32 cellular contexts compared by ENCODE assay signal in genomic region chr1:29943034-29943433, GRCh38.
"Had no signal": no experiment of that assay in that cellular context is flagged by ENCODE, and none has a peak within 500 bp of the region (broad histone marks: within the 10 kb centered on the region; RNA-seq: fewer than 3 reads in every experiment).

No MANE protein-coding gene starts in this region.

- H3K4me3 ChIP-seq: adrenal gland, body of pancreas, breast epithelium, cardiac muscle cell had no signal

- H3K27me3 ChIP-seq: adrenal gland, body of pancreas, brain microvascular endothelial cell, cardiac muscle cell had no signal

- FAIRE-seq: astrocyte, TTC549 had no signal

- H3K36me3 ChIP-seq: adrenal gland, brain microvascular endothelial cell, breast epithelium, cardiac muscle cell had no signal

- DNase-seq: activated B cell treated with CpG ODN at 0.5 μM for 24 hours; activated CD4-positive, alpha-beta memory T cell treated with anti-CD3 and anti-CD28 coated beads for 36 hours; activated CD4-positive, alpha-beta T cell treated with anti-CD3 and anti-CD28 coated beads for 4 hours; activated CD4-positive, alpha-beta T cell treated with anti-CD3 and anti-CD28 coated beads, Interleukin-2, amount 10 ng/mL, durations not matched to agents 24 days and 14 days; activated CD4-positive, alpha-beta T cell treated with anti-CD3 and anti-CD28 coated beads, Interleukin-2, amount 50 U/mL, for 1 hour; activated CD4-positive, alpha-beta T cell treated with anti-CD3 and anti-CD28 coated beads, Interleukin-2, amount 50 U/mL, for 4 hours; activated CD4-positive, CD25-positive, alpha-beta regulatory T cell treated with anti-CD3 and anti-CD28 coated beads, Interleukin-2, amount 50 U/mL, for 72 hours; activated CD8-positive, alpha-beta memory T cell treated with anti-CD3 and anti-CD28 coated beads, Interleukin-2, amount 50 U/mL, for 4 hours; activated CD8-positive, alpha-beta T cell treated with anti-CD3 and anti-CD28 coated beads for 36 hours; activated effector memory CD4-positive, alpha-beta T cell treated with anti-CD3 and anti-CD28 coated beads, Interleukin-2, amount 50 U/mL, for 16 hours; activated gamma-delta T cell treated with Interleukin-2 at 50 U/mL for 16 hours; activated naive CD4-positive, alpha-beta T cell; activated naive CD4-positive, alpha-beta T cell treated with anti-CD3 and anti-CD28 coated beads for 36 hours; activated naive CD4-positive, alpha-beta T cell treated with anti-CD3 and anti-CD28 coated beads, Interleukin-2, amount 50 U/mL, for 16 hours; activated naive CD8-positive, alpha-beta T cell treated with anti-CD3 and anti-CD28 coated beads for 36 hours; activated T-cell treated with anti-CD3 and anti-CD28 coated beads for 4 hours; activated T-cell treated with anti-CD3 and anti-CD28 coated beads, Interleukin-2, amount 50 U/mL, for 1 hour; activated T-cell treated with anti-CD3 and anti-CD28 coated beads, Interleukin-2, amount 50 U/mL, for 4 hours; activated T-cell treated with anti-CD3 and anti-CD28 coated beads, Interleukin-2, amount 50 U/mL, for 72 hours; adrenal gland; amniotic stem cell; aorta; body of pancreas; brain microvascular endothelial cell; caudate nucleus; cerebellar nuclear complex; T-helper 2 cell; T-helper 9 cell had no signal
